8 cellular contexts compared by ENCODE assay signal in the genomic region with DNA sequence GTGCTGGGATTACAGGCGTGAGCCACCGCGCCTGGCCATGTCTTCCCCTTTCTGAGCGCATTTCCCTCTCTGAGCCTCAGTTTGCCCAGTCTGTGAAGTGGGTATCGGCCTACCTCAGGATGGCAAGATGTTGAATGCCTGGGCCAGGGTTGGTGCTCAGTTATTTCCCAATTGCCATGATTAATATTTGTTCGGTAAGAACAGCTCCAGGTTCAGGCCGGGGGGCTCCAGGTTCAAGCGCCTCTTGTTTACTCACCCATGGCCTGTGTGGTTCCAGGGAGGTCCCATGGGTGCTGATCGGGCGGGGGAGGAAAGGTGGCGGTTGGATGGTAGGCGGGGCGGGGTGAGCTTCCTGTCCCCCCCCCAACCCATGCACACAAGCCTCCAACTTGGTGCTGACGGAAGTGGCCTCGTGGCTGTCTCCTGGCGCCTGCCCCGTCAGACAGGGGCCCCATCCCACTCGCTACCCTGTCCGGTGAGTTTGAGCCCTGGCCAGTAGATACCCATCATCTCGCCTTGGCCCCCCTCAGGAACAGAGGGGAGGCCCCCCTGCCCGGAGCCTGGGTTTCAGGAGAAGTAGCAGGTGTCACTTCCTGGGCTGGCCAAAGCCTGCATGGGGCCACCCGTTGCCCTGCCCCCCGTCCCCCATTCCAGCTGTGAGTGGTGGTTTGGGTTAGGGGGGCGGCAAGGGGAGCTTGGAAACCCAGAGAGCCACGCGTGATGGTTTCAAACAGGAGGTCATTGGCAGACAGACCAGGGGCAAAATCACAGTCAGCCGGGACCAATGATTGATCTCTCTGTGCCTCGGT. TPM values are rescaled to one million over a fixed set of nuclear protein-coding genes. Genes with fewer than 3 reads are reported as not detected.
DNase-seq lines count a peak whose midpoint lies in the region; ATAC-seq and TF ChIP-seq lines count a peak whose summit lies in the region.

TSS of gene FCHO1 (plus strand) at position 375 of the 809 bp plus-strand sequence. CDS start 3,688 bp downstream, outside the sequence.

- H3K27ac Mint-ChIP-seq in activated B cell treated with CpG ODN at 0.5 μM for 24 hours: peak within 1 kb of the TSS; percentile 96

- H3K27ac ChIP-seq in rectal smooth muscle tissue (ENCODE audit: low read depth, low read length) (no peak within 1 kb of the TSS), gastroesophageal sphincter (no peak within 1 kb of the TSS)

- no peak for TF ChIP-seq POLR2A in gastroesophageal sphincter (IDR thresholded peaks at IDR 0.05)

- ATAC-seq in HG03108 (IDR thresholded peaks at IDR 0.05; ENCODE audit: unreplicated experiment) (peak; percentile 34), activated B cell treated with CpG ODN at 0.5 μM for 24 hours (ENCODE audit: low read depth) (peak; percentile 61), gastroesophageal sphincter (no peak)

- H3K4me1 ChIP-seq in rectal smooth muscle tissue (ENCODE audit: control insufficient read depth, insufficient read depth, low read length) (no peaks in the 10 kb centered on the region), gastroesophageal sphincter (peaks cover 0 to 17% (median 0%) of the 10 kb centered on the region in 3 donors)

- H3K9me3 Mint-ChIP-seq in activated B cell treated with CpG ODN at 0.5 μM for 24 hours: no peaks in the 10 kb centered on the region

- TF ChIP-seq CTCF in activated B cell treated with CpG ODN at 0.5 μM for 24 hours (IDR thresholded peaks at IDR 0.05): no peak
- TF ChIP-seq CTCF in gastroesophageal sphincter (IDR thresholded peaks at IDR 0.05): no peak

- DNase-seq in GF-D8 (lab: John Stamatoyannopoulos, UW): peak; percentile 72
- DNase-seq in activated B cell treated with CpG ODN at 0.5 μM for 24 hours: peak; percentile 80
- DNase-seq in central memory CD4-positive, alpha-beta T cell: peak; percentile 85
- no peak for DNase-seq in NCI-H1105 treated with DMSO at 0.1 percent for 48 hours (lab: John Stamatoyannopoulos, UW)
- DNase-seq in NCI-H748 (lab: John Stamatoyannopoulos, UW; ENCODE audit: unreplicated experiment): no peak

- H3K27me3 ChIP-seq in rectal smooth muscle tissue (ENCODE audit: control insufficient read depth, insufficient read depth, low read length) (no peaks in the 10 kb centered on the region), gastroesophageal sphincter (no peaks in the 10 kb centered on the region)

- POLR2A ChIA-PET in activated B cell treated with CpG ODN at 0.5 μM for 24 hours (lab: Charles Lee): interaction anchor here (0.6 to 7.1 kb wide), 24 partner anchors 10 to 420 kb away, joined by 3 to 109 read pairs (median 6); partner anchors contain the start of genes BST2, CCDC124, JAK3 and MAP1S

- H3K4me3 Mint-ChIP-seq in activated B cell treated with CpG ODN at 0.5 μM for 24 hours: peak within 1 kb of the TSS; percentile 93

- no peak for TF ChIP-seq EP300 in gastroesophageal sphincter (IDR thresholded peaks at IDR 0.05)

- peak within 1 kb of the TSS; percentile 50 for H3K4me3 ChIP-seq in rectal smooth muscle tissue (ENCODE audit: low read length)
- peak within 1 kb of the TSS in 1 of 2 donors; percentile 22 for H3K4me3 ChIP-seq in gastroesophageal sphincter

- H3K36me3 ChIP-seq in rectal smooth muscle tissue (ENCODE audit: control insufficient read depth, insufficient read depth, low read length): no peaks in the 10 kb centered on the region
- H3K36me3 ChIP-seq in gastroesophageal sphincter: no peaks in the 10 kb centered on the region

- 84 to 100% methylated on average over 3 to 5 of the region's 28 CpGs for WGBS in gastroesophageal sphincter (ENCODE audit: low coverage in 1 of 2), 2 donors

- H3K9ac ChIP-seq in rectal smooth muscle tissue (ENCODE audit: low read length): peak within 1 kb of the TSS; percentile 24

- peaks cover 86% of the 10 kb centered on the region for H3K4me1 Mint-ChIP-seq in activated B cell treated with CpG ODN at 0.5 μM for 24 hours

- H3K9me3 ChIP-seq in gastroesophageal sphincter: no peaks in the 10 kb centered on the region

- CTCF ChIA-PET in activated B cell treated with CpG ODN at 0.5 μM for 24 hours (lab: Charles Lee): interaction anchor here (1.0 to 1.8 kb wide), 2 partner anchors 15 to 23 kb away, joined by 3 to 7 read pairs; no protein-coding TSS in a partner anchor

- H3K27me3 Mint-ChIP-seq in activated B cell treated with CpG ODN at 0.5 μM for 24 hours: no peaks in the 10 kb centered on the region

- intact Hi-C loops in activated B cell treated with CpG ODN at 0.5 μM for 24 hours (cut with micrococcal nuclease): loop anchor here (1.0 to 10.0 kb wide), 6 partner anchors 12 to 417 kb away; partner anchors contain the start of genes ANO8, ARRDC2, GTPBP3 and MAP1S

- H3K36me3 Mint-ChIP-seq in activated B cell treated with CpG ODN at 0.5 μM for 24 hours (ENCODE audit: low read depth): peaks cover 20% of the 10 kb centered on the region

RNA-seq across cellular contexts. Expression of gene FCHO1, which starts in this region (rescaled TPM):
- total RNA-seq in activated B cell treated with CpG ODN at 0.5 μM for 24 hours: 81.8 and 103 TPM in 2 replicates
- 1 to 10 TPM; 1.1 to 4.1 (median 3.2) TPM for total RNA-seq in gastroesophageal sphincter

Comparison
In these comparisons a context has a peak if more than half of its experiments do, and no peak if none do; other contexts are left out.
1. RNA of gene FCHO1 (total RNA-seq): 81.8 to 103 TPM in activated B cell treated with CpG ODN at 0.5 μM for 24 hours; 1.1 to 4.1 TPM in gastroesophageal sphincter; every median in the first group is over 10 times any median in the second.
2. DNase-seq: peak in GF-D8 (single experiment), activated B cell treated with CpG ODN at 0.5 μM for 24 hours (single experiment) and central memory CD4-positive, alpha-beta T cell (single experiment); none in NCI-H1105 treated with DMSO at 0.1 percent for 48 hours (single experiment) and NCI-H748 (single experiment).